ENCODE assay signal across 22 cellular contexts in genomic region chr2:120660771-120661459, GRCh38.
DNase-seq lines count a peak whose midpoint lies in the region; ATAC-seq, FAIRE-seq and TF ChIP-seq lines count a peak whose summit lies in the region.
"Had no signal": no experiment of that assay in that cellular context is flagged by ENCODE, and none has a peak within 500 bp of the region (broad histone marks: within the 10 kb centered on the region; RNA-seq: fewer than 3 reads in every experiment).

No MANE protein-coding gene starts in this region.

- peak; percentile 59 for ATAC-seq in GM23338
- peak; percentile 28 for ATAC-seq in WTC11
- peak; percentile 40; the same call in 1 of the 3 replicates for ATAC-seq in HepG2
- peak; percentile 62 for ATAC-seq in sciatic nerve
- no peak for ATAC-seq in HG02610 (IDR thresholded peaks at IDR 0.05; ENCODE audit: unreplicated experiment)
- no peak for ATAC-seq in GM18520 (IDR thresholded peaks at IDR 0.05; ENCODE audit: unreplicated experiment)
- ATAC-seq: activated CD8-positive, alpha-beta T cell treated with anti-CD3 and anti-CD28 coated beads for 36 hours had no signal

- TF ChIP-seq POLR2A in HepG2 (IDR thresholded peaks at IDR 0.05; ENCODE audit: insufficient read depth in 1 of 2, low read depth in 2 of 2, low read length in 2 of 2): no peak

- H3K9ac ChIP-seq in HepG2 (ENCODE audit: insufficient read depth, low read depth, low read length): no peak overlapping the region
- H3K9ac ChIP-seq: neural progenitor cell had no signal

- CTCF ChIA-PET in WTC11 (lab: Charles Lee): interaction anchor here (0.6 to 2.3 kb wide), 12 partner anchors 9 to 435 kb away, joined by 3 to 16 read pairs (median 4); no protein-coding TSS in a partner anchor
- CTCF ChIA-PET in HepG2 (lab: Yijun Ruan, JAX; ENCODE audit: low intra/inter-chr PET ratio, low total read pairs): no interaction called here
- CTCF ChIA-PET in activated CD4-positive, alpha-beta memory T cell treated with anti-CD3 and anti-CD28 coated beads, Interleukin-2, amount 10 ng/mL, durations not matched to agents 7 days and 5 days (lab: Charles Lee): no interaction called here

- no peak overlapping the region for H3K27ac ChIP-seq in GM23338 (ENCODE audit: low read depth)
- no peak overlapping the region for H3K27ac ChIP-seq in HepG2 (ENCODE audit: extremely low read length, insufficient read depth, low read length)
- H3K27ac ChIP-seq: C4-2B, cardiac muscle cell, neural progenitor cell, PC-9, SJSA1 had no signal

- H3K4me1 Mint-ChIP-seq in GM23338 (peaks cover 10% of the 10 kb centered on the region; the same call in 2 of the 3 replicates), WTC11 (peaks cover 10% of the 10 kb centered on the region)
- H3K4me1 Mint-ChIP-seq in activated CD4-positive, alpha-beta memory T cell treated with anti-CD3 and anti-CD28 coated beads, Interleukin-2, amount 10 ng/mL, durations not matched to agents 7 days and 5 days: no peaks in the 10 kb centered on the region
- H3K4me1 Mint-ChIP-seq: activated B cell treated with CpG ODN at 0.5 μM for 24 hours had no signal

- H2AFZ ChIP-seq in GM23338: peak overlapping the region; percentile 0
- no peak overlapping the region for H2AFZ ChIP-seq in HepG2 (ENCODE audit: low read length)
- H2AFZ ChIP-seq: neural progenitor cell, PC-9 had no signal

- peak overlapping the region; percentile 64 for H3K4me2 ChIP-seq in GM23338
- no peak overlapping the region for H3K4me2 ChIP-seq in HepG2 (ENCODE audit: low read depth, low read length)
- H3K4me2 ChIP-seq: neural progenitor cell, PC-9 had no signal

- POLR2A ChIA-PET in WTC11 (lab: Charles Lee): interaction anchor here (0.6 kb wide), 1 partner anchor 74 kb away, joined by 3 read pairs; no protein-coding TSS in a partner anchor
- POLR2A ChIA-PET in HepG2 (lab: Yijun Ruan, JAX): interaction anchor here (1.3 kb wide), 1 partner anchor 9 kb away, joined by 3 read pairs; no protein-coding TSS in a partner anchor
- POLR2A ChIA-PET in activated CD4-positive, alpha-beta memory T cell treated with anti-CD3 and anti-CD28 coated beads, Interleukin-2, amount 10 ng/mL, durations not matched to agents 7 days and 5 days (lab: Charles Lee): no interaction called here

- no peaks in the 10 kb centered on the region; the same call in 1 of the 2 replicates for H3K36me3 ChIP-seq in GM23338 (ENCODE audit: insufficient read depth)
- no peaks in the 10 kb centered on the region for H3K36me3 ChIP-seq in HepG2 (replicated peaks in 1 of 2; ENCODE audit: control insufficient read depth in 1 of 2, insufficient read depth in 2 of 2, low read length in 2 of 2)
- H3K36me3 ChIP-seq: cardiac muscle cell, neural progenitor cell, SJSA1 had no signal

- WGBS in HepG2 (ENCODE audit: low lambda C conversion rate): 22% methylated on average over 11 of the region's 11 CpGs

- TF ChIP-seq RAD21 in HepG2 (CRISPR knock-in tag; IDR thresholded peaks at IDR 0.05): no peak

- intact Hi-C loops in HepG2 (cut with micrococcal nuclease; ENCODE audit: unreplicated experiment) (loop anchor here (2.0 kb wide), 1 partner anchor 18 kb away; no protein-coding TSS in a partner anchor), sciatic nerve (cut with DNase I) (no loop called here)

- TF ChIP-seq CTCF in GM23338 (conservative IDR thresholded peaks at IDR 0.05; ENCODE audit: low read depth in 2 of 2) (no peak), WTC11 (IDR thresholded peaks at IDR 0.05) (no peak), HepG2 (CRISPR knock-in tag; IDR thresholded peaks at IDR 0.05) (no peak)

- no peak for DNase-seq in GM23338 (ENCODE audit: low spot score)
- no peak for DNase-seq in WTC11 (ENCODE audit: low spot score)
- DNase-seq in HepG2 (ENCODE audit: low spot score): no peak
- no peak for DNase-seq in sciatic nerve (ENCODE audit: low spot score)
- DNase-seq in activated CD4-positive, alpha-beta memory T cell treated with anti-CD3 and anti-CD28 coated beads, Interleukin-2, amount 10 ng/mL, durations not matched to agents 7 days and 5 days: no peak
- no peak for DNase-seq in SKM-1 treated with dmso at 0.1 percent for 144 hours (lab: John Stamatoyannopoulos, UW; ENCODE audit: unreplicated experiment)
- DNase-seq: activated B cell treated with CpG ODN at 0.5 μM for 24 hours; activated CD8-positive, alpha-beta T cell treated with anti-CD3 and anti-CD28 coated beads for 36 hours; foreskin melanocyte; GDM1; KBM-7; NCI-H1694; PC-9; stimulated activated CD8-positive, alpha-beta memory T cell treated with anti-CD3 and anti-CD28 coated beads, Interleukin-4, amount 100 ng/mL, for 48 hours had no signal

- in situ Hi-C loops in HepG2 (cut with HindIII; ENCODE audit: extremely low pct_ligation_motif_present, low pct_unique_long_range_greater_than_20kb): no loop called here

- H3K4me1 ChIP-seq in GM23338 (ENCODE audit: insufficient read depth) (peaks cover 5% of the 10 kb centered on the region), HepG2 (ENCODE audit: insufficient read depth, low read length) (0 out of 2 replicates have a peak, but pooled peaks cover 6% of the 10 kb centered on the region)
- H3K4me1 ChIP-seq: neural progenitor cell, SJSA1 had no signal

- H3F3A ChIP-seq in GM23338 (replicated peaks; ENCODE audit: low read depth): 0 out of 2 replicates have a peak, but pooled peaks cover 6% of the 10 kb centered on the region

- H3K9me2 ChIP-seq in GM23338 (ENCODE audit: insufficient read depth): no peaks in the 10 kb centered on the region

- H3K79me2 ChIP-seq in GM23338 (replicated peaks; ENCODE audit: insufficient read depth) (no peaks in the 10 kb centered on the region), HepG2 (ENCODE audit: insufficient read depth, low read length) (no peaks in the 10 kb centered on the region)

- H3K4me3 Mint-ChIP-seq in GM23338 (no peak overlapping the region), WTC11 (0 out of 2 replicates have a peak overlapping the region, but pooled peaks have one; percentile 32)
- H3K4me3 Mint-ChIP-seq in activated CD4-positive, alpha-beta memory T cell treated with anti-CD3 and anti-CD28 coated beads, Interleukin-2, amount 10 ng/mL, durations not matched to agents 7 days and 5 days: no peak overlapping the region
- H3K4me3 Mint-ChIP-seq: activated B cell treated with CpG ODN at 0.5 μM for 24 hours; activated CD8-positive, alpha-beta T cell treated with anti-CD3 and anti-CD28 coated beads for 36 hours; mesothelial cell of epicardium had no signal

- H3K4me3 ChIP-seq in GM23338 (peak overlapping the region; percentile 27; the same call in 1 of the 2 replicates), HepG2 (replicated peaks in 1 of 3; ENCODE audit: insufficient read depth in 1 of 3, low read depth in 2 of 3, low read length in 3 of 3) (no peak overlapping the region)
- H3K4me3 ChIP-seq: cardiac muscle cell, neural progenitor cell, PC-9, SJSA1 had no signal

- H3K9me3 ChIP-seq in HepG2 (ENCODE audit: low read length): peaks cover 3% of the 10 kb centered on the region; the same call in 1 of the 2 replicates
- H3K9me3 ChIP-seq: SJSA1 had no signal

- no peak for FAIRE-seq in HepG2 (lab: Jason Lieb, UNC)
- FAIRE-seq: kidney had no signal

- no peak for TF ChIP-seq EP300 in HepG2 (IDR thresholded peaks at IDR 0.05; ENCODE audit: low read depth in 2 of 2, low read length in 2 of 2)
- TF ChIP-seq EP300 in HepG2 (CRISPR knock-in tag; IDR thresholded peaks at IDR 0.05; ENCODE audit: borderline replicate concordance): no peak

- H3K27ac Mint-ChIP-seq in GM23338: no peak overlapping the region
- H3K27ac Mint-ChIP-seq in WTC11: no peak overlapping the region
- H3K27ac Mint-ChIP-seq in activated CD4-positive, alpha-beta memory T cell treated with anti-CD3 and anti-CD28 coated beads, Interleukin-2, amount 10 ng/mL, durations not matched to agents 7 days and 5 days: no peak overlapping the region
- H3K27ac Mint-ChIP-seq: activated B cell treated with CpG ODN at 0.5 μM for 24 hours; activated CD8-positive, alpha-beta T cell treated with anti-CD3 and anti-CD28 coated beads for 36 hours; mesothelial cell of epicardium; neural progenitor cell had no signal

- H3K27me3 ChIP-seq in GM23338 (ENCODE audit: insufficient read depth): peaks cover 26% of the 10 kb centered on the region
- H3K27me3 ChIP-seq in HepG2 (ENCODE audit: control insufficient read depth in 1 of 2, insufficient read depth in 2 of 2, low read length in 2 of 2): peaks cover 0 to 48% of the 10 kb centered on the region in 2 experiments; a peak in 4 of 5 replicates
- H3K27me3 ChIP-seq: SJSA1 had no signal

- BruUV-seq in HepG2 (replicated peaks; lab: Mats Ljungman, UMichigan): no TSS peak

- H4K20me1 ChIP-seq in GM23338 (replicated peaks; ENCODE audit: insufficient read depth): no peaks in the 10 kb centered on the region
- H4K20me1 ChIP-seq in HepG2 (ENCODE audit: insufficient read depth, low read length): no peaks in the 10 kb centered on the region; the same call in 1 of the 2 replicates

- H3K36me3 Mint-ChIP-seq in GM23338 (ENCODE audit: low read depth) (peaks cover 15% of the 10 kb centered on the region), WTC11 (peaks cover 16% of the 10 kb centered on the region)
- H3K36me3 Mint-ChIP-seq in activated CD4-positive, alpha-beta memory T cell treated with anti-CD3 and anti-CD28 coated beads, Interleukin-2, amount 10 ng/mL, durations not matched to agents 7 days and 5 days (ENCODE audit: low read depth): no peaks in the 10 kb centered on the region
- H3K36me3 Mint-ChIP-seq: neural progenitor cell had no signal

- peaks cover 23% of the 10 kb centered on the region for H3K9me3 Mint-ChIP-seq in GM23338
- H3K9me3 Mint-ChIP-seq in WTC11: peaks cover 24% of the 10 kb centered on the region
- H3K9me3 Mint-ChIP-seq in activated CD4-positive, alpha-beta memory T cell treated with anti-CD3 and anti-CD28 coated beads, Interleukin-2, amount 10 ng/mL, durations not matched to agents 7 days and 5 days: peaks cover 2% of the 10 kb centered on the region

- peaks cover 28% of the 10 kb centered on the region for H3K27me3 Mint-ChIP-seq in GM23338 (ENCODE audit: insufficient read depth, low read depth, poor library complexity)
- peaks cover 71% of the 10 kb centered on the region for H3K27me3 Mint-ChIP-seq in WTC11 (ENCODE audit: low read depth)
- peaks cover 2% of the 10 kb centered on the region for H3K27me3 Mint-ChIP-seq in activated CD4-positive, alpha-beta memory T cell treated with anti-CD3 and anti-CD28 coated beads, Interleukin-2, amount 10 ng/mL, durations not matched to agents 7 days and 5 days

TF ChIP-seq in GM23338, 12 proteins besides CTCF, POLR2A, EP300 and RAD21 (continues in another document):
- TF ChIP-seq POLR2AphosphoS5 (IDR thresholded peaks at IDR 0.05; ENCODE audit: low read depth): no peak
- TF ChIP-seq JUNB (IDR thresholded peaks at IDR 0.05; ENCODE audit: unreplicated experiment): no peak

TF ChIP-seq in WTC11, 78 proteins besides CTCF, POLR2A, EP300 and RAD21 (continues in another document):
- no peak for TF ChIP-seq GTF2I (CRISPR knock-in tag; conservative IDR thresholded peaks at IDR 0.05)

TF ChIP-seq in HepG2, 621 proteins besides CTCF, POLR2A, EP300 and RAD21 (continues in another document):
- no peak for TF ChIP-seq MBNL3 (CRISPR knock-in tag; conservative IDR thresholded peaks at IDR 0.05)

Comparison
In these comparisons a context has a peak if more than half of its experiments do, and no peak if none do; other contexts are left out.
1. ATAC-seq: peak in GM23338 (single experiment), WTC11 (single experiment), HepG2 (single experiment) and sciatic nerve (single experiment); none in HG02610 (single experiment) and GM18520 (single experiment).